Comparison of ENCODE assay signal across 9 cellular contexts in the genomic region with DNA sequence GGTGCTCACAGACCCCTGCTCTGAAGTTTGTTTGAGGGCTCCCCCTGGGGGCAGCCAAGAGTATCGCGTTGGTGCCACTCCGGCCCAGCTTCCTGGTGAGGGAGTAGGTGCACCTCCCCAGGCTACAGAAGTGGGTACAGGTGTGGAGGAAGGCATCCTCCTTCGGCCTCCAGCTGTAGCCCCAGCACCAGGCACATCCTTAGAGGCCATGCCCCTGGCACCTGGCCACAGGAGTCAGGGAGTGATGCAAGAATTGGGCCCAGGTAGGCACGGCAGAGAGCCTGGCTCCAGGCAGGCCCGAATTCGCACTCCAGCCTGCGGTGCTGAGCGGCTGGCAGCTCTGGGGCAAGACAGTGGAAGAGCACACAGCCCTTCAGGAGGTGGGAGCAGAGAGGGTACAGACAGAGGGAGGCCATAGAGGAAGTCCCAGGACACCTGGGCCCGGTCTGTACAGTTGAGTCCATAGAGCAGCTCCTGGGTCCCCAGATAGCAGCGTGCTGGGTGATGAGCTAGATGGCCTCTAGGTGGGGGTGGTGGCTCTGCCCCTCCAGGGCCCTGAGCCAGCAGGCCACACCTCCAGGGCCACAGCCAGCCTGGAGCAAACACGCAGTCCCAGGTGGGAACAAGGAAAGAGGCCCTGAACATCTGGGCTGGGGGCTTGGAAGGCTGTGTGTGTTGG. TPM values are rescaled to one million over a fixed set of nuclear protein-coding genes. Genes with fewer than 3 reads are reported as not detected.
A peak's percentile ranks its signal among the peaks of the same experiment; 100 is the strongest.
DNase-seq lines count a peak whose midpoint lies in the region; ATAC-seq, FAIRE-seq and TF ChIP-seq lines count a peak whose summit lies in the region.
"Had no signal": no experiment of that assay in that cellular context is flagged by ENCODE, and none has a peak within 500 bp of the region (broad histone marks: within the 10 kb centered on the region; RNA-seq: fewer than 3 reads in every experiment).

No MANE protein-coding gene starts in this region.

- H3K4me3 ChIP-seq in bronchial epithelial cell (ENCODE audit: low read depth, low read length) (no peak overlapping the region), kidney epithelial cell (ENCODE audit: low read depth, low read length) (no peak overlapping the region)

- TF ChIP-seq CTCF in D721Med (IDR thresholded peaks at IDR 0.05; ENCODE audit: insufficient read depth, missing control alignments) (peak; percentile 72), bronchial epithelial cell (IDR thresholded peaks at IDR 0.05; ENCODE audit: insufficient read depth, low read length, severe bottlenecking) (peak; percentile 89), kidney epithelial cell (IDR thresholded peaks at IDR 0.05; ENCODE audit: insufficient read depth, low read length, poor library complexity, severe bottlenecking) (peak; percentile 91)

- no peak for FAIRE-seq in D721Med (lab: Jason Lieb, UNC)
- FAIRE-seq in bronchial epithelial cell (lab: Jason Lieb, UNC) = no peak

- H3K36me3 ChIP-seq in bronchial epithelial cell (ENCODE audit: control insufficient read depth, insufficient read depth, low read length) = no peaks in the 10 kb centered on the region
- H3K36me3 ChIP-seq in kidney epithelial cell (ENCODE audit: control insufficient read depth, insufficient read depth, low read length) = no peaks in the 10 kb centered on the region

- ATAC-seq in HG02642 (IDR thresholded peaks at IDR 0.05; ENCODE audit: poor library complexity, unreplicated experiment) (peak; percentile 36), GM21390 (IDR thresholded peaks at IDR 0.05; ENCODE audit: unreplicated experiment) (no peak)

- DNase-seq in D721Med (ENCODE audit: insufficient read length, low spot score) (no peak), NCI-H460 (ENCODE audit: extremely low read depth, low read depth) (peak; percentile 81), bronchial epithelial cell (ENCODE audit: low read depth) (peak; percentile 72), kidney epithelial cell (ENCODE audit: low read depth) (no peak)
- peak; percentile 75 for DNase-seq in activated CD4-positive, CD25-positive, alpha-beta regulatory T cell treated with anti-CD3 and anti-CD28 coated beads, Interleukin-2, amount 50 U/mL, for 16 hours (ENCODE audit: low read depth, low spot score)
- DNase-seq in stimulated activated CD4-positive, alpha-beta T cell treated with anti-CD3 and anti-CD28 coated beads, Interleukin-4, amount 100 ng/mL, for 1 hour = peak; percentile 84

- no peaks in the 10 kb centered on the region for H3K27me3 ChIP-seq in bronchial epithelial cell (ENCODE audit: control insufficient read depth, insufficient read depth, low read length)
- no peaks in the 10 kb centered on the region for H3K27me3 ChIP-seq in kidney epithelial cell (ENCODE audit: control insufficient read depth, insufficient read depth, low read length)

RNA-seq across cellular contexts. Expression of gene SAPCD2, which starts 2.4 kb away (rescaled TPM):
- total RNA-seq in NCI-H460 (2014; rRNA removed; shearing (Covaris generic)) = 32.4 and 43.6 TPM in 2 replicates
- 140 and 153 TPM in 2 replicates for polyA plus RNA-seq in NCI-H460 (2014; cell fraction: nucleus; rRNA removed)
- total RNA-seq in bronchial epithelial cell (0.26 and 1.2 TPM in 2 replicates), kidney epithelial cell (5.3 and 5.8 TPM in 2 replicates)

RNA-seq across cellular contexts. Expression of gene UAP1L1, which starts 9.3 kb away (rescaled TPM):
- total RNA-seq in NCI-H460 (2014; rRNA removed; shearing (Covaris generic)) = 3.6 and 4.0 TPM in 2 replicates
- 22.5 and 24.5 TPM in 2 replicates for polyA plus RNA-seq in NCI-H460 (2014; cell fraction: nucleus; rRNA removed)
- total RNA-seq in bronchial epithelial cell (2.0 and 3.2 TPM in 2 replicates), kidney epithelial cell (9.7 and 11.7 TPM in 2 replicates)

RNA-seq across cellular contexts. Expression of gene ENTPD2, which starts 14.1 kb away (rescaled TPM):
- total RNA-seq in NCI-H460 (2014; rRNA removed; shearing (Covaris generic)) = not detected in 2 replicates
- polyA plus RNA-seq in NCI-H460 (2014; cell fraction: nucleus; rRNA removed) = not detected in 2 replicates
- total RNA-seq in bronchial epithelial cell = 0.79 and 1.2 TPM in 2 replicates
- total RNA-seq in kidney epithelial cell = 0.21 TPM in 1 of 2 replicates, not detected in the other
- total RNA-seq: activated CD8-positive, alpha-beta memory T cell treated with anti-CD3 and anti-CD28 coated beads for 36 hours had no signal

RNA-seq across cellular contexts. Expression of gene MAN1B1, which starts 18.8 kb away (rescaled TPM):
- 53.6 and 55.5 TPM in 2 replicates for total RNA-seq in NCI-H460 (2014; rRNA removed; shearing (Covaris generic))
- polyA plus RNA-seq in NCI-H460 (2014; cell fraction: nucleus; rRNA removed) = 83.1 and 102 TPM in 2 replicates
- 58.2 and 65.3 TPM in 2 replicates for total RNA-seq in bronchial epithelial cell
- total RNA-seq in kidney epithelial cell = 76.8 and 80.3 TPM in 2 replicates

RNA-seq across cellular contexts. Expression of gene NPDC1, which starts 22.0 kb away (rescaled TPM):
- total RNA-seq in NCI-H460 (2014; rRNA removed; shearing (Covaris generic)) = 30.3 and 35.5 TPM in 2 replicates
- polyA plus RNA-seq in NCI-H460 (2014; cell fraction: nucleus; rRNA removed) = 325 and 367 TPM in 2 replicates
- 5.5 and 10.5 TPM in 2 replicates for total RNA-seq in bronchial epithelial cell
- total RNA-seq in kidney epithelial cell = 58.3 and 76.1 TPM in 2 replicates

Comparison
In these comparisons a context has a peak if more than half of its experiments do, and no peak if none do; other contexts are left out.
1. DNase-seq: peak in NCI-H460 (single experiment), activated CD4-positive, CD25-positive, alpha-beta regulatory T cell treated with anti-CD3 and anti-CD28 coated beads, Interleukin-2, amount 50 U/mL, for 16 hours (single experiment), bronchial epithelial cell (single experiment) and stimulated activated CD4-positive, alpha-beta T cell treated with anti-CD3 and anti-CD28 coated beads, Interleukin-4, amount 100 ng/mL, for 1 hour (single experiment); none in D721Med (single experiment) and kidney epithelial cell (single experiment).
2. Peak in every context shown above with its lines, with median percentiles within 50 percentile points of each other: CTCF ChIP-seq.